ENCODE assay signal across 9 cellular contexts in genomic region chr9:38423939-38424843, GRCh38. TPM values are rescaled to one million over a fixed set of nuclear protein-coding genes. Genes with fewer than 3 reads are reported as not detected.
A peak's percentile ranks its signal among the peaks of the same experiment; 100 is the strongest.
DNase-seq lines count a peak whose midpoint lies in the region; ATAC-seq and TF ChIP-seq lines count a peak whose summit lies in the region.
"Had no signal": no experiment of that assay in that cellular context is flagged by ENCODE, and none has a peak within 500 bp of the region (broad histone marks: within the 10 kb centered on the region; RNA-seq: fewer than 3 reads in every experiment).

Gene IGFBPL1, minus strand, starts transcription at chr9:38424454. Its CDS starts 30 bp downstream, at chr9:38424424.

- no peaks in the 10 kb centered on the region for H3K36me3 ChIP-seq in BLaER1
- no peaks in the 10 kb centered on the region for H3K36me3 ChIP-seq in PC-3 (ENCODE audit: low read depth, low read length)
- no peaks in the 10 kb centered on the region for H3K36me3 ChIP-seq in esophagus squamous epithelium

- no peak within 1 kb of the TSS for H2AFZ ChIP-seq in PC-3 (ENCODE audit: low read length)

- peaks cover 28% of the 10 kb centered on the region; the same call in 1 of the 2 replicates for H4K20me1 ChIP-seq in BLaER1
- no peaks in the 10 kb centered on the region for H4K20me1 ChIP-seq in PC-3 (ENCODE audit: low read length)

- H3K9me2 ChIP-seq in PC-3 (replicated peaks; ENCODE audit: low read length) = no peaks in the 10 kb centered on the region

- H3K27me3 ChIP-seq in BLaER1 (peaks cover 54% of the 10 kb centered on the region), PC-3 (ENCODE audit: low read length) (peaks cover 27% of the 10 kb centered on the region), esophagus squamous epithelium (peaks cover 0 to 86% (median 2%) of the 10 kb centered on the region in 4 donors)

- peaks cover 36% of the 10 kb centered on the region for H3K27me3 Mint-ChIP-seq in nephron progenitor cell (ENCODE audit: low read depth, poor library complexity)

- H3K9ac ChIP-seq in BLaER1 (no peak within 1 kb of the TSS), PC-3 (ENCODE audit: low read length) (no peak within 1 kb of the TSS)

- TF ChIP-seq CTCF in PC-3 (conservative IDR thresholded peaks at IDR 0.05; ENCODE audit: low read depth, low read length) = no peak
- no peak for TF ChIP-seq CTCF in esophagus squamous epithelium (IDR thresholded peaks at IDR 0.05)
- no peak for TF ChIP-seq CTCF in nephron progenitor cell (IDR thresholded peaks at IDR 0.05)

- no peaks in the 10 kb centered on the region for H3K9me3 Mint-ChIP-seq in nephron progenitor cell

- intact Hi-C loops in PC-3 (cut with micrococcal nuclease) = no loop called here
- intact Hi-C loops in esophagus squamous epithelium (cut with DNase I) = no loop called here

- peak within 1 kb of the TSS; percentile 56 for H3K4me3 ChIP-seq in BLaER1
- H3K4me3 ChIP-seq in PC-3 (ENCODE audit: low read length) = no peak within 1 kb of the TSS; the same call in 1 of the 2 replicates
- peak within 1 kb of the TSS; percentile 16 to 65 (median 34) for H3K4me3 ChIP-seq in esophagus squamous epithelium

- no TSS peak for BruUV-seq in PC-3 (replicated peaks; lab: Mats Ljungman, UMichigan)

- H3F3A ChIP-seq in PC-3 (ENCODE audit: low read length, unreplicated experiment) = no peaks in the 10 kb centered on the region

- H3K4me1 ChIP-seq in BLaER1 (0 out of 2 replicates have a peak, but pooled peaks cover 7% of the 10 kb centered on the region), PC-3 (ENCODE audit: insufficient read depth, low read length) (no peaks in the 10 kb centered on the region), esophagus squamous epithelium (peaks cover 0 to 16% (median 0%) of the 10 kb centered on the region in 3 donors)

- H3K4me1 Mint-ChIP-seq in nephron progenitor cell = peaks cover 40% of the 10 kb centered on the region

- ATAC-seq in GM19351 (IDR thresholded peaks at IDR 0.05; ENCODE audit: unreplicated experiment) = peak; percentile 48
- peak; percentile 27 for ATAC-seq in PC-3
- ATAC-seq in GM18519 (IDR thresholded peaks at IDR 0.05; ENCODE audit: low FRiP score, unreplicated experiment) = no peak
- ATAC-seq: HCT116 had no signal

- TF ChIP-seq POLR2A in esophagus squamous epithelium (IDR thresholded peaks at IDR 0.05) = no peak

- DNase-seq in PC-3 = no peak
- no peak for DNase-seq in esophagus squamous epithelium (lab: John Stamatoyannopoulos, UW)
- peak; percentile 74 for DNase-seq in nephron progenitor cell
- no peak for DNase-seq in dedifferentiated amniotic fluid mesenchymal stem cell (ENCODE audit: extremely low spot score)
- no peak for DNase-seq in UCSD-AML1 (lab: John Stamatoyannopoulos, UW; ENCODE audit: unreplicated experiment)

- H3K4me2 ChIP-seq in BLaER1 (peak within 1 kb of the TSS; percentile 72), PC-3 (ENCODE audit: low read length) (peak within 1 kb of the TSS; percentile 51; the same call in 1 of the 2 replicates)

- H3K36me3 Mint-ChIP-seq in nephron progenitor cell (ENCODE audit: low read depth) = no peaks in the 10 kb centered on the region

- H3K27ac ChIP-seq in BLaER1 (no peak within 1 kb of the TSS), PC-3 (ENCODE audit: low read length) (no peak within 1 kb of the TSS), esophagus squamous epithelium (peak within 1 kb of the TSS in 1 of 4 donors; percentile 14)

- POLR2A ChIA-PET in PC-3 (lab: Charles Lee; ENCODE audit: unreplicated experiment) = no interaction called here

- CTCF ChIA-PET in PC-3 (lab: Charles Lee) = no interaction called here

- no peaks in the 10 kb centered on the region for H3K79me2 ChIP-seq in PC-3 (ENCODE audit: low read length)

- H3K9me3 ChIP-seq in BLaER1 (no peaks in the 10 kb centered on the region), PC-3 (ENCODE audit: low read length) (no peaks in the 10 kb centered on the region), esophagus squamous epithelium (no peaks in the 10 kb centered on the region)

- H3K4me3 Mint-ChIP-seq in nephron progenitor cell = peak within 1 kb of the TSS; percentile 78

- no peak within 1 kb of the TSS for H3K27ac Mint-ChIP-seq in nephron progenitor cell

- 8 to 17% methylated on average over 9 to 10 of the region's 118 CpGs for WGBS in esophagus squamous epithelium, 2 donors

RNA-seq across cellular contexts. Expression of gene IGFBPL1, which starts in this region (rescaled TPM):
- total RNA-seq in PC-3 (2014; rRNA removed) (0.66 TPM in 1 of 2 replicates, not detected in the other), esophagus squamous epithelium (not detected)

Comparison
In these comparisons a context has a peak if more than half of its experiments do, and no peak if none do; other contexts are left out.
1. Peak in ATAC-seq and H3K4me2 ChIP-seq in PC-3; RNA of the gene not detected or under 1 TPM.